In genomic region chr18:59547691-59548182, GRCh38 we compare ENCODE assay signal across 1 cellular context.
TF ChIP-seq lines count a peak whose summit lies in the region.

No MANE protein-coding gene starts in this region.

TF ChIP-seq in H1, 55 proteins besides CTCF, POLR2A, EP300 and RAD21 (continued from another document):
- no peak for TF ChIP-seq USF2 (IDR thresholded peaks at IDR 0.05; ENCODE audit: low read length)
- TF ChIP-seq E2F6 (IDR thresholded peaks at IDR 0.05): no peak
- TF ChIP-seq, protein P1, sequence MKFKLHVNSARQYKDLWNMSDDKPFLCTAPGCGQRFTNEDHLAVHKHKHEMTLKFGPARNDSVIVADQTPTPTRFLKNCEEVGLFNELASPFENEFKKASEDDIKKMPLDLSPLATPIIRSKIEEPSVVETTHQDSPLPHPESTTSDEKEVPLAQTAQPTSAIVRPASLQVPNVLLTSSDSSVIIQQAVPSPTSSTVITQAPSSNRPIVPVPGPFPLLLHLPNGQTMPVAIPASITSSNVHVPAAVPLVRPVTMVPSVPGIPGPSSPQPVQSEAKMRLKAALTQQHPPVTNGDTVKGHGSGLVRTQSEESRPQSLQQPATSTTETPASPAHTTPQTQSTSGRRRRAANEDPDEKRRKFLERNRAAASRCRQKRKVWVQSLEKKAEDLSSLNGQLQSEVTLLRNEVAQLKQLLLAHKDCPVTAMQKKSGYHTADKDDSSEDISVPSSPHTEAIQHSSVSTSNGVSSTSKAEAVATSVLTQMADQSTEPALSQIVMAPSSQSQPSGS (IDR thresholded peaks at IDR 0.05; ENCODE audit: low read length): no peak
- TF ChIP-seq POLR2AphosphoS5 (IDR thresholded peaks at IDR 0.05; ENCODE audit: low read depth, low read length): no peak
- no peak for TF ChIP-seq CTBP2 (IDR thresholded peaks at IDR 0.05; ENCODE audit: borderline replicate concordance, insufficient read depth, insufficient read length, low read length)
- TF ChIP-seq GABPA (IDR thresholded peaks at IDR 0.05; ENCODE audit: borderline replicate concordance, insufficient read depth, low read length): no peak
- no peak for TF ChIP-seq SRF (IDR thresholded peaks at IDR 0.05; ENCODE audit: low read depth, low read length)
- TF ChIP-seq YY1 (IDR thresholded peaks at IDR 0.05; ENCODE audit: low read depth, low read length): no peak
- TF ChIP-seq, protein P2, sequence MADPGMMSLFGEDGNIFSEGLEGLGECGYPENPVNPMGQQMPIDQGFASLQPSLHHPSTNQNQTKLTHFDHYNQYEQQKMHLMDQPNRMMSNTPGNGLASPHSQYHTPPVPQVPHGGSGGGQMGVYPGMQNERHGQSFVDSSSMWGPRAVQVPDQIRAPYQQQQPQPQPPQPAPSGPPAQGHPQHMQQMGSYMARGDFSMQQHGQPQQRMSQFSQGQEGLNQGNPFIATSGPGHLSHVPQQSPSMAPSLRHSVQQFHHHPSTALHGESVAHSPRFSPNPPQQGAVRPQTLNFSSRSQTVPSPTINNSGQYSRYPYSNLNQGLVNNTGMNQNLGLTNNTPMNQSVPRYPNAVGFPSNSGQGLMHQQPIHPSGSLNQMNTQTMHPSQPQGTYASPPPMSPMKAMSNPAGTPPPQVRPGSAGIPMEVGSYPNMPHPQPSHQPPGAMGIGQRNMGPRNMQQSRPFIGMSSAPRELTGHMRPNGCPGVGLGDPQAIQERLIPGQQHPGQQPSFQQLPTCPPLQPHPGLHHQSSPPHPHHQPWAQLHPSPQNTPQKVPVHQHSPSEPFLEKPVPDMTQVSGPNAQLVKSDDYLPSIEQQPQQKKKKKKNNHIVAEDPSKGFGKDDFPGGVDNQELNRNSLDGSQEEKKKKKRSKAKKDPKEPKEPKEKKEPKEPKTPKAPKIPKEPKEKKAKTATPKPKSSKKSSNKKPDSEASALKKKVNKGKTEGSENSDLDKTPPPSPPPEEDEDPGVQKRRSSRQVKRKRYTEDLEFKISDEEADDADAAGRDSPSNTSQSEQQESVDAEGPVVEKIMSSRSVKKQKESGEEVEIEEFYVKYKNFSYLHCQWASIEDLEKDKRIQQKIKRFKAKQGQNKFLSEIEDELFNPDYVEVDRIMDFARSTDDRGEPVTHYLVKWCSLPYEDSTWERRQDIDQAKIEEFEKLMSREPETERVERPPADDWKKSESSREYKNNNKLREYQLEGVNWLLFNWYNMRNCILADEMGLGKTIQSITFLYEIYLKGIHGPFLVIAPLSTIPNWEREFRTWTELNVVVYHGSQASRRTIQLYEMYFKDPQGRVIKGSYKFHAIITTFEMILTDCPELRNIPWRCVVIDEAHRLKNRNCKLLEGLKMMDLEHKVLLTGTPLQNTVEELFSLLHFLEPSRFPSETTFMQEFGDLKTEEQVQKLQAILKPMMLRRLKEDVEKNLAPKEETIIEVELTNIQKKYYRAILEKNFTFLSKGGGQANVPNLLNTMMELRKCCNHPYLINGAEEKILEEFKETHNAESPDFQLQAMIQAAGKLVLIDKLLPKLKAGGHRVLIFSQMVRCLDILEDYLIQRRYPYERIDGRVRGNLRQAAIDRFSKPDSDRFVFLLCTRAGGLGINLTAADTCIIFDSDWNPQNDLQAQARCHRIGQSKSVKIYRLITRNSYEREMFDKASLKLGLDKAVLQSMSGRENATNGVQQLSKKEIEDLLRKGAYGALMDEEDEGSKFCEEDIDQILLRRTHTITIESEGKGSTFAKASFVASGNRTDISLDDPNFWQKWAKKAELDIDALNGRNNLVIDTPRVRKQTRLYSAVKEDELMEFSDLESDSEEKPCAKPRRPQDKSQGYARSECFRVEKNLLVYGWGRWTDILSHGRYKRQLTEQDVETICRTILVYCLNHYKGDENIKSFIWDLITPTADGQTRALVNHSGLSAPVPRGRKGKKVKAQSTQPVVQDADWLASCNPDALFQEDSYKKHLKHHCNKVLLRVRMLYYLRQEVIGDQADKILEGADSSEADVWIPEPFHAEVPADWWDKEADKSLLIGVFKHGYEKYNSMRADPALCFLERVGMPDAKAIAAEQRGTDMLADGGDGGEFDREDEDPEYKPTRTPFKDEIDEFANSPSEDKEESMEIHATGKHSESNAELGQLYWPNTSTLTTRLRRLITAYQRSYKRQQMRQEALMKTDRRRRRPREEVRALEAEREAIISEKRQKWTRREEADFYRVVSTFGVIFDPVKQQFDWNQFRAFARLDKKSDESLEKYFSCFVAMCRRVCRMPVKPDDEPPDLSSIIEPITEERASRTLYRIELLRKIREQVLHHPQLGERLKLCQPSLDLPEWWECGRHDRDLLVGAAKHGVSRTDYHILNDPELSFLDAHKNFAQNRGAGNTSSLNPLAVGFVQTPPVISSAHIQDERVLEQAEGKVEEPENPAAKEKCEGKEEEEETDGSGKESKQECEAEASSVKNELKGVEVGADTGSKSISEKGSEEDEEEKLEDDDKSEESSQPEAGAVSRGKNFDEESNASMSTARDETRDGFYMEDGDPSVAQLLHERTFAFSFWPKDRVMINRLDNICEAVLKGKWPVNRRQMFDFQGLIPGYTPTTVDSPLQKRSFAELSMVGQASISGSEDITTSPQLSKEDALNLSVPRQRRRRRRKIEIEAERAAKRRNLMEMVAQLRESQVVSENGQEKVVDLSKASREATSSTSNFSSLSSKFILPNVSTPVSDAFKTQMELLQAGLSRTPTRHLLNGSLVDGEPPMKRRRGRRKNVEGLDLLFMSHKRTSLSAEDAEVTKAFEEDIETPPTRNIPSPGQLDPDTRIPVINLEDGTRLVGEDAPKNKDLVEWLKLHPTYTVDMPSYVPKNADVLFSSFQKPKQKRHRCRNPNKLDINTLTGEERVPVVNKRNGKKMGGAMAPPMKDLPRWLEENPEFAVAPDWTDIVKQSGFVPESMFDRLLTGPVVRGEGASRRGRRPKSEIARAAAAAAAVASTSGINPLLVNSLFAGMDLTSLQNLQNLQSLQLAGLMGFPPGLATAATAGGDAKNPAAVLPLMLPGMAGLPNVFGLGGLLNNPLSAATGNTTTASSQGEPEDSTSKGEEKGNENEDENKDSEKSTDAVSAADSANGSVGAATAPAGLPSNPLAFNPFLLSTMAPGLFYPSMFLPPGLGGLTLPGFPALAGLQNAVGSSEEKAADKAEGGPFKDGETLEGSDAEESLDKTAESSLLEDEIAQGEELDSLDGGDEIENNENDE (IDR thresholded peaks at IDR 0.05; ENCODE audit: insufficient replicate concordance, low read length): no peak
- no peak for TF ChIP-seq TEAD4 (IDR thresholded peaks at IDR 0.05; ENCODE audit: low read depth, low read length)
- TF ChIP-seq RBBP5 (IDR thresholded peaks at IDR 0.05; ENCODE audit: borderline replicate concordance, low read depth, low read length): no peak
- no peak for TF ChIP-seq CBX5 (IDR thresholded peaks at IDR 0.05; ENCODE audit: low read depth, low read length)
